1 cellular context compared by ENCODE assay signal in genomic region chr12:93134893-93135285, GRCh38.
TF ChIP-seq lines count a peak whose summit lies in the region.

No MANE protein-coding gene starts in this region.

TF ChIP-seq in IMR-90, 13 proteins besides CTCF, POLR2A, EP300 and RAD21 (continued from another document):
- TF ChIP-seq CEBPB (IDR thresholded peaks at IDR 0.05; ENCODE audit: low read depth, low read length) (no peak), FOS (IDR thresholded peaks at IDR 0.05; ENCODE audit: low read depth, low read length) (no peak), RFX5 (IDR thresholded peaks at IDR 0.05; ENCODE audit: low read depth, low read length) (no peak), SMC3 (IDR thresholded peaks at IDR 0.05; ENCODE audit: low read depth, low read length) (no peak), MAFK (IDR thresholded peaks at IDR 0.05; ENCODE audit: low read depth, low read length) (no peak), MAZ (IDR thresholded peaks at IDR 0.05; ENCODE audit: borderline replicate concordance, low read depth, low read length) (no peak), ELK1 (IDR thresholded peaks at IDR 0.05; ENCODE audit: borderline replicate concordance, low read depth, low read length) (no peak), BHLHE40 (IDR thresholded peaks at IDR 0.05; ENCODE audit: low read depth, low read length) (no peak), MXI1 (IDR thresholded peaks at IDR 0.05; ENCODE audit: borderline replicate concordance, low read depth, low read length) (no peak), NFE2L2 (IDR thresholded peaks at IDR 0.05; ENCODE audit: low read depth, low read length) (no peak)
